In the genomic region with DNA sequence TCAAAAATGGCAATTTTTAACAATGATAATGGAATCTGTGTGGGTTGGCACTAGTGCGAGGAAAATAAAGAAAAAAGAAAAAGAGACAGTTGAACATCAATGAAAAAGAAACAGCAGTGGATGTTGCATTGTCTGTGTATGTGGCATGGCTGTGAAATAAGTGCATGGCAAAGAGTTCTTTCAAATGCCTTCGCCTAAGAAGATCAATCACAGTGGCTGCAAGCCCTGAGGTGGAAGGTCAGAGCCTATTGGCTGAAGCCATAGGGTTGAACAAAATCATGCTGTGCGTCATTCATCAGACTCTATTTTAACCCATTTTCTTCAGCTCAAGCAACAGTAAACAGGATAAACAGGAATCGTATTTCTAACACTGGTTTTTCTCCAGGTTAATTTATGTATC, we compare ENCODE assay signal across 22 cellular contexts.
"Had no signal": no experiment of that assay in that cellular context is flagged by ENCODE, and none has a peak within 500 bp of the region (broad histone marks: within the 10 kb centered on the region; RNA-seq: fewer than 3 reads in every experiment).

No MANE protein-coding gene starts in this region.

- H3K27me3 Mint-ChIP-seq: activated naive CD8-positive, alpha-beta T cell treated with anti-CD3 and anti-CD28 coated beads, Interleukin-2, amount 10 ng/mL, durations not matched to agents 7 days and 5 days; naive thymus-derived CD8-positive, alpha-beta T cell had no signal

- H3K9me3 ChIP-seq: lower lobe of right lung, upper lobe of right lung had no signal

- H3K27me3 ChIP-seq: upper lobe of right lung had no signal

- H3K27ac Mint-ChIP-seq: activated naive CD4-positive, alpha-beta T cell treated with anti-CD3 and anti-CD28 coated beads for 36 hours; activated naive CD8-positive, alpha-beta T cell treated with anti-CD3 and anti-CD28 coated beads, Interleukin-2, amount 10 ng/mL, durations not matched to agents 7 days and 5 days; immature natural killer cell; mesothelial cell of epicardium; naive thymus-derived CD8-positive, alpha-beta T cell; T-helper 1 cell treated with Interleukin-12 subunit alpha and Interleukin-12 subunit beta and Interleukin-4 antibody, amounts not matched to agents 30 μg/mL and 1 μg/mL, for 36 hours had no signal

- H3K4me3 ChIP-seq: lower lobe of right lung, upper lobe of right lung had no signal

- H3K4me3 Mint-ChIP-seq: activated naive CD4-positive, alpha-beta T cell treated with anti-CD3 and anti-CD28 coated beads for 36 hours; activated naive CD8-positive, alpha-beta T cell treated with anti-CD3 and anti-CD28 coated beads, Interleukin-2, amount 10 ng/mL, durations not matched to agents 7 days and 5 days; immature natural killer cell; mesothelial cell of epicardium; naive thymus-derived CD8-positive, alpha-beta T cell; T-helper 1 cell treated with Interleukin-12 subunit alpha and Interleukin-12 subunit beta and Interleukin-4 antibody, amounts not matched to agents 30 μg/mL and 1 μg/mL, for 36 hours had no signal

- H3K4me1 ChIP-seq: lower lobe of right lung, upper lobe of right lung had no signal

- H3K27ac ChIP-seq: lower lobe of right lung, upper lobe of right lung had no signal

- DNase-seq: activated CD4-positive, alpha-beta T cell treated with anti-CD3 and anti-CD28 coated beads for 4 hours; activated CD4-positive, alpha-beta T cell treated with anti-CD3 and anti-CD28 coated beads, Interleukin-2, amount 50 U/mL, for 48 hours; activated CD4-positive, CD25-positive, alpha-beta regulatory T cell; activated naive CD4-positive, alpha-beta T cell treated with anti-CD3 and anti-CD28 coated beads for 36 hours; activated naive CD8-positive, alpha-beta T cell treated with anti-CD3 and anti-CD28 coated beads, Interleukin-2, amount 10 ng/mL, durations not matched to agents 7 days and 5 days; activated T-cell treated with anti-CD3 and anti-CD28 coated beads, Interleukin-2, amount 50 U/mL, for 48 hours; amniotic stem cell; cerebellar nuclear complex; cortex of kidney; effector CD4-positive, alpha-beta T cell; erythroblast; immature natural killer cell; lower lobe of right lung; naive thymus-derived CD8-positive, alpha-beta T cell; occipital lobe; stimulated activated CD4-positive, alpha-beta T cell treated with anti-CD3 and anti-CD28 coated beads, Interleukin-2, amount 100 ng/mL, for 48 hours; stimulated activated naive CD4-positive, alpha-beta T cell; T1000; upper lobe of right lung had no signal

- ATAC-seq: left lobe of liver; lower lobe of right lung; naive thymus-derived CD8-positive, alpha-beta T cell; upper lobe of right lung had no signal

- H3K4me1 Mint-ChIP-seq: activated naive CD8-positive, alpha-beta T cell treated with anti-CD3 and anti-CD28 coated beads, Interleukin-2, amount 10 ng/mL, durations not matched to agents 7 days and 5 days; immature natural killer cell; naive thymus-derived CD8-positive, alpha-beta T cell had no signal

- H3K36me3 Mint-ChIP-seq: activated naive CD8-positive, alpha-beta T cell treated with anti-CD3 and anti-CD28 coated beads, Interleukin-2, amount 10 ng/mL, durations not matched to agents 7 days and 5 days; immature natural killer cell; mesothelial cell of epicardium; naive thymus-derived CD8-positive, alpha-beta T cell had no signal

- H3K36me3 ChIP-seq: lower lobe of right lung, upper lobe of right lung had no signal

- H3K9me3 Mint-ChIP-seq: mesothelial cell of epicardium had no signal
